ENCODE assay signal across 21 cellular contexts in the genomic region with DNA sequence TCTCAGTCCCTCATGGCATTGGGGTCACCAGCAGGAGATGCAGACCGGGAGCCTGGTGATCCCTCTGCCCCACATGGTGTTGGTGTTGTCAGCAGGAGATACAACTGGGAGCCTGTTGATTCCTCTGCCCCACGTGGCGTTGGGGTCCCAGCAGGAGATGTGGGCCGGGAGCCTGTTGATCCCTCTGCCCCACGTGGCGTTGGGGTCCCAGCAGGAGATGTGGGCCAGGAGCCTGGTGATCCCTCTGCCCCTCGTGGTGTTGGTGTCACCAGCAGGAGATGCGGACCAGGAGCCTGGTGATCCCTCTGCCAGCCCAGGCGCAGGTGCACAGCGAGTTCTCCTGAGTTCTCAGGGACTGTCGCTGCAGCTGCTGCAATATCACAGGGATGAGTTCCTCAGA.
DNase-seq lines count a peak whose midpoint lies in the region; ATAC-seq and TF ChIP-seq lines count a peak whose summit lies in the region.
"Had no signal": no experiment of that assay in that cellular context is flagged by ENCODE, and none has a peak within 500 bp of the region (broad histone marks: within the 10 kb centered on the region; RNA-seq: fewer than 3 reads in every experiment).

No MANE protein-coding gene starts in this region.

- H3K36me3 ChIP-seq in BLaER1 (no peaks in the 10 kb centered on the region), HEK293 (ENCODE audit: control insufficient read depth in 2 of 2, insufficient read depth in 1 of 2, low read length in 2 of 2) (no peaks in the 10 kb centered on the region), neuronal stem cell (replicated peaks in 1 of 2; ENCODE audit: control insufficient read depth in 2 of 2, insufficient read depth in 2 of 2, low read length in 2 of 2) (no peaks in the 10 kb centered on the region), spleen (no peaks in the 10 kb centered on the region)
- H3K36me3 ChIP-seq: BE2C had no signal

- no peaks in the 10 kb centered on the region for H3K36me3 Mint-ChIP-seq in activated CD4-positive, alpha-beta T cell treated with anti-CD3 and anti-CD28 coated beads, Interleukin-2, amount 10 ng/mL, durations not matched to agents 7 days and 5 days (ENCODE audit: low read depth)
- H3K36me3 Mint-ChIP-seq: CD4-positive, CD25-positive, alpha-beta regulatory T cell; CD8-positive, alpha-beta T cell had no signal

- H2BK12ac ChIP-seq in neuronal stem cell (ENCODE audit: low read length), result no peak overlapping the region

- H3K4me1 ChIP-seq in BLaER1 (peaks cover 25% of the 10 kb centered on the region), HEK293 (ENCODE audit: control insufficient read depth, insufficient read depth, low read length) (no peaks in the 10 kb centered on the region), neuronal stem cell (ENCODE audit: control insufficient read depth in 2 of 2, insufficient read depth in 1 of 2, low read depth in 1 of 2, low read length in 2 of 2) (peaks cover 0 to 2% of the 10 kb centered on the region in 2 donors), spleen (no peaks in the 10 kb centered on the region)
- H3K4me1 ChIP-seq: A549, BE2C, Caco-2 had no signal

- H4K8ac ChIP-seq in neuronal stem cell (ENCODE audit: low read depth, low read length), result no peak overlapping the region

- no peak overlapping the region for H3K4me3 Mint-ChIP-seq in activated CD4-positive, alpha-beta T cell treated with anti-CD3 and anti-CD28 coated beads, Interleukin-2, amount 10 ng/mL, durations not matched to agents 7 days and 5 days
- H3K4me3 Mint-ChIP-seq: CD8-positive, alpha-beta T cell had no signal

- no peak overlapping the region for H2BK120ac ChIP-seq in neuronal stem cell (ENCODE audit: low read depth, low read length)

- H3K14ac ChIP-seq in neuronal stem cell (ENCODE audit: low read length), result peak overlapping the region; percentile 86

- no peak overlapping the region for H4K91ac ChIP-seq in neuronal stem cell (ENCODE audit: low read depth, low read length, poor library complexity)

- peak overlapping the region; percentile 28 for H3K4ac ChIP-seq in neuronal stem cell (ENCODE audit: low read length)

- no peak overlapping the region for H3K4me3 ChIP-seq in BLaER1
- no peak overlapping the region for H3K4me3 ChIP-seq in HEK293 (ENCODE audit: low read depth, low read length)
- no peak overlapping the region for H3K4me3 ChIP-seq in neuronal stem cell (ENCODE audit: low read length in 2 of 2)
- no peak overlapping the region for H3K4me3 ChIP-seq in spleen
- H3K4me3 ChIP-seq: A549, GM23248 had no signal

- no peaks in the 10 kb centered on the region for H4K20me1 ChIP-seq in BLaER1

- no peak for DNase-seq in neuronal stem cell (ENCODE audit: low spot score)
- peak; percentile 47 for DNase-seq in spleen
- DNase-seq in activated CD4-positive, alpha-beta T cell treated with anti-CD3 and anti-CD28 coated beads, Interleukin-2, amount 10 ng/mL, durations not matched to agents 7 days and 5 days, result no peak
- DNase-seq in NCI-H526 treated with DMSO at 0.1 percent for 48 hours (lab: John Stamatoyannopoulos, UW), result no peak
- DNase-seq: 8988T; ACHN; AML-193; BE2C; Caco-2; CD4-positive, CD25-positive, alpha-beta regulatory T cell; CD8-positive, alpha-beta T cell; DMS153; DND-41; GM23248; H7; HCEC 1CT had no signal

- H2AFZ ChIP-seq in neuronal stem cell (ENCODE audit: low read length), result no peak overlapping the region
- H2AFZ ChIP-seq: GM23248 had no signal

- no peak for TF ChIP-seq POLR2A in spleen (IDR thresholded peaks at IDR 0.05)

- H3K9me3 ChIP-seq in BLaER1 (no peaks in the 10 kb centered on the region), HEK293 (ENCODE audit: control insufficient read depth, insufficient read depth, low read depth, low read length) (no peaks in the 10 kb centered on the region), neuronal stem cell (replicated peaks in 1 of 2; ENCODE audit: control insufficient read depth in 2 of 2, insufficient read depth in 1 of 2, low read depth in 1 of 2, low read length in 2 of 2) (no peaks in the 10 kb centered on the region), spleen (no peaks in the 10 kb centered on the region)
- H3K9me3 ChIP-seq: A549, BE2C, Caco-2 had no signal

- H3K23ac ChIP-seq in neuronal stem cell (ENCODE audit: low read depth, low read length, poor library complexity), result no peak overlapping the region

- peaks cover 40% of the 10 kb centered on the region for H3K27me3 ChIP-seq in BLaER1
- peaks cover 0 to 12% (median 0%) of the 10 kb centered on the region in 3 experiments for H3K27me3 ChIP-seq in neuronal stem cell (ENCODE audit: control insufficient read depth in 3 of 3, insufficient read depth in 3 of 3, low read depth in 1 of 3, low read length in 3 of 3)
- H3K27me3 ChIP-seq in spleen (replicated peaks in 1 of 7), result peaks cover 0 to 35% (median 0%) of the 10 kb centered on the region in 7 donors
- H3K27me3 ChIP-seq: BE2C had no signal

- WGBS in neuronal stem cell (ENCODE audit: extremely low coverage in 2 of 2, insufficient read length in 2 of 2, insufficient replicate concordance in 1 of 2), 2 donors, result no CpG with 5 or more reads among the region's 11 CpGs
- 75 to 89% (median 84%) methylated on average over 6 to 11 of the region's 11 CpGs for WGBS in spleen, 5 donors

- TF ChIP-seq CTCF in HEK293 (tag by site-specific recombination; IDR thresholded peaks at IDR 0.05) (no peak), spleen (IDR thresholded peaks at IDR 0.05 in 8 of 11, conservative IDR thresholded peaks at IDR 0.05 in 3 of 11) (no peak)

- no peak overlapping the region for H3K27ac ChIP-seq in BLaER1
- H3K27ac ChIP-seq in HEK293 (ENCODE audit: extremely low read depth, low read depth, low read length), result no peak overlapping the region
- H3K27ac ChIP-seq in neuronal stem cell (replicated peaks; ENCODE audit: low read length), result no peak overlapping the region
- H3K27ac ChIP-seq in spleen, result no peak overlapping the region
- H3K27ac ChIP-seq: A549, C4-2B, GM23248 had no signal

- no peaks in the 10 kb centered on the region for H3K27me3 Mint-ChIP-seq in activated CD4-positive, alpha-beta T cell treated with anti-CD3 and anti-CD28 coated beads, Interleukin-2, amount 10 ng/mL, durations not matched to agents 7 days and 5 days
- H3K27me3 Mint-ChIP-seq: CD4-positive, CD25-positive, alpha-beta regulatory T cell had no signal

- H3K9ac ChIP-seq in BLaER1 (no peak overlapping the region), neuronal stem cell (ENCODE audit: low read depth, low read length, poor library complexity) (no peak overlapping the region)
- H3K9ac ChIP-seq: GM23248 had no signal

- ATAC-seq in GM18520 (IDR thresholded peaks at IDR 0.05; ENCODE audit: unreplicated experiment), result no peak
- ATAC-seq: A549; CD8-positive, alpha-beta T cell had no signal

- H3K9me3 Mint-ChIP-seq in activated CD4-positive, alpha-beta T cell treated with anti-CD3 and anti-CD28 coated beads, Interleukin-2, amount 10 ng/mL, durations not matched to agents 7 days and 5 days, result no peaks in the 10 kb centered on the region
- H3K9me3 Mint-ChIP-seq: CD8-positive, alpha-beta T cell had no signal

- CTCF ChIA-PET in HEK293 (lab: Yijun Ruan, JAX), result interaction anchor here (0.6 kb wide), 1 partner anchor 354 kb away, joined by 3 read pairs; no protein-coding TSS in a partner anchor
- CTCF ChIA-PET in activated CD4-positive, alpha-beta T cell treated with anti-CD3 and anti-CD28 coated beads, Interleukin-2, amount 10 ng/mL, durations not matched to agents 7 days and 5 days (lab: Charles Lee), result no interaction called here

- no peaks in the 10 kb centered on the region for H3K79me1 ChIP-seq in neuronal stem cell (ENCODE audit: low read depth, low read length)

- no peak overlapping the region for H3K18ac ChIP-seq in neuronal stem cell (ENCODE audit: low read length)

- H3K27ac Mint-ChIP-seq in activated CD4-positive, alpha-beta T cell treated with anti-CD3 and anti-CD28 coated beads, Interleukin-2, amount 10 ng/mL, durations not matched to agents 7 days and 5 days, result no peak overlapping the region
- H3K27ac Mint-ChIP-seq: CD4-positive, CD25-positive, alpha-beta regulatory T cell; CD8-positive, alpha-beta T cell had no signal

- no peak overlapping the region for H2AK5ac ChIP-seq in neuronal stem cell (ENCODE audit: low read depth, low read length)

- intact Hi-C loops in spleen (cut with DNase I; ENCODE audit: low total_unique reads), result no loop called here

- H2BK15ac ChIP-seq in neuronal stem cell (ENCODE audit: low read length), result peak overlapping the region; percentile 77

- H3K4me2 ChIP-seq in BLaER1 (peak overlapping the region; percentile 25), neuronal stem cell (ENCODE audit: insufficient read depth, low read length, poor library complexity, severe bottlenecking) (no peak overlapping the region)
- H3K4me2 ChIP-seq: A549 had no signal

- POLR2A ChIA-PET in HEK293 (lab: Yijun Ruan, JAX), result no interaction called here
- POLR2A ChIA-PET in activated CD4-positive, alpha-beta T cell treated with anti-CD3 and anti-CD28 coated beads, Interleukin-2, amount 10 ng/mL, durations not matched to agents 7 days and 5 days (lab: Charles Lee), result no interaction called here

- H3K4me1 Mint-ChIP-seq in activated CD4-positive, alpha-beta T cell treated with anti-CD3 and anti-CD28 coated beads, Interleukin-2, amount 10 ng/mL, durations not matched to agents 7 days and 5 days, result no peaks in the 10 kb centered on the region
- H3K4me1 Mint-ChIP-seq: CD4-positive, CD25-positive, alpha-beta regulatory T cell had no signal

- H2BK5ac ChIP-seq in neuronal stem cell (ENCODE audit: low read length), result no peak overlapping the region

TF ChIP-seq in HEK293, 187 proteins besides CTCF, POLR2A, EP300 and RAD21:
- peak; percentile 57 for TF ChIP-seq GLIS1 (tag by site-specific recombination; IDR thresholded peaks at IDR 0.05)
- no peak for TF ChIP-seq ZNF112 (tag by site-specific recombination; IDR thresholded peaks at IDR 0.05)
